ENCODE assay signal across 16 cellular contexts in genomic region chr2:37926635-37927034, GRCh38.
"Had no signal": no experiment of that assay in that cellular context is flagged by ENCODE, and none has a peak within 500 bp of the region (broad histone marks: within the 10 kb centered on the region; RNA-seq: fewer than 3 reads in every experiment).

No MANE protein-coding gene starts in this region.

- ATAC-seq: body of pancreas, heart right ventricle, left ventricle myocardium superior, upper lobe of right lung had no signal

- H3K4me3 ChIP-seq: body of pancreas had no signal

- H3K9me3 Mint-ChIP-seq: activated B cell treated with CpG ODN at 0.5 μM for 24 hours; activated CD4-positive, alpha-beta T cell treated with anti-CD3 and anti-CD28 coated beads, Interleukin-2, amount 10 ng/mL, durations not matched to agents 24 days and 14 days; activated naive CD4-positive, alpha-beta T cell treated with anti-CD3 and anti-CD28 coated beads, Interleukin-2, amount 10 ng/mL, durations not matched to agents 7 days and 5 days; activated T-helper 1 cell treated with anti-CD3 and anti-CD28 coated beads, Interleukin-12 subunit alpha, Interleukin-12 subunit beta, Interleukin-2, Interleukin-4 antibody, amounts not matched to agents 30 ng/mL and 10 ng/mL and 1 ng/mL, durations not matched to agents 14 hours and 24 hours and 36 hours; central memory CD8-positive, alpha-beta T cell had no signal

- H3K27me3 ChIP-seq: body of pancreas, heart right ventricle, upper lobe of right lung had no signal

- H3K27me3 Mint-ChIP-seq: activated B cell treated with CpG ODN at 0.5 μM for 24 hours; central memory CD8-positive, alpha-beta T cell had no signal

- H3K27ac ChIP-seq: parathyroid adenoma had no signal

- H3K36me3 ChIP-seq: upper lobe of right lung had no signal

- H3K27ac Mint-ChIP-seq: activated CD4-positive, alpha-beta T cell treated with anti-CD3 and anti-CD28 coated beads, Interleukin-2, amount 10 ng/mL, durations not matched to agents 24 days and 14 days; activated T-helper 1 cell treated with anti-CD3 and anti-CD28 coated beads, Interleukin-12 subunit alpha, Interleukin-12 subunit beta, Interleukin-2, Interleukin-4 antibody, amounts not matched to agents 30 ng/mL and 10 ng/mL and 1 ng/mL, durations not matched to agents 14 hours and 24 hours and 36 hours had no signal

- H3K4me1 ChIP-seq: parathyroid adenoma had no signal

- DNase-seq: activated B cell treated with CpG ODN at 0.5 μM for 24 hours; activated CD4-positive, alpha-beta T cell treated with anti-CD3 and anti-CD28 coated beads, Interleukin-2, amount 10 ng/mL, durations not matched to agents 24 days and 14 days; activated naive CD4-positive, alpha-beta T cell treated with anti-CD3 and anti-CD28 coated beads, Interleukin-2, amount 10 ng/mL, durations not matched to agents 7 days and 5 days; body of pancreas; cortex of kidney; effector CD8-positive, alpha-beta T cell; heart right ventricle; left ventricle myocardium superior; mesendoderm; small intestine; stimulated activated CD4-positive, alpha-beta T cell treated with anti-CD3 and anti-CD28 coated beads, Interleukin-1b, Interleukin-23, amount 100 ng/mL, for 48 hours; stimulated activated naive CD4-positive, alpha-beta T cell; upper lobe of right lung had no signal

- H3K9ac ChIP-seq: parathyroid adenoma had no signal

- H3K9me3 ChIP-seq: body of pancreas, heart right ventricle, upper lobe of right lung had no signal

- H3K4me3 Mint-ChIP-seq: activated B cell treated with CpG ODN at 0.5 μM for 24 hours had no signal
